ENCODE assay signal across 10 cellular contexts in the genomic region with DNA sequence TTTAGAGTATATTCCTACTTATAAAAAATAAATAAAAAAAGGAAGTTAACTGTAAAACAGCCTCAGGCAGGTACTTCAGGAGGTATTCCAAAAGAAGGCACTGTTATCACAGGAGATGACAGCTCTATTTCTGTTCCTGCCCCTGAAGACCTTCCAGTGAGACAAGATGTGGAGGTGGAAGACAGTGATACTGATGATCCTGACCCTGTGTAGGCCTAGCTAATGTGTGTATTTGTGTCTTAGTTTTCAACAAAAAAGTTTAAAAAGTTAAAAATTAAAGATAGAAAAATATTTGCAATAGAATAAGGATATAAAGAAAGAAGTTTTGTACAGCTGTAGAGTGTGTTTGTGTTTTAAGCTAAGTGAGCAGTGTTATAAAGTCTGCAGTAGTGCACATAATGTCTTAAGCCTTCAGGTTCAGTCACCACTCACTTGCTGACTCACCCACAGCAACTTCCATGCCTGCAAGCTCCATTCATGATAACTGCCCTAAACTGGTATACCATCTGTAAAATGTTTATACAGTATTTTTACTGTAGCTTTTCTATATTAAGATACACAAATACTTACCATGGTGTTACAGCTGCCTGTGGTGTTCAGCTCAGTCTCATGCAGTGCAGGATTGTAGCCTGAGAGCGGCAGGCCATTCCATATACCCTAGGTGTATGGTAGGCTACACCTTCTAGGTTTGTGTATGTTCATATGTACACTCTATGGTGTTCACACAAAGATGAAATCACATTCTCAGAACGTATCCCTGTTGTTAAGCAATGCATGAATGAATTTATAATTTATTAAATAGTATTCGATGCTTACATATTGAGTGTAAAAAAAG.
DNase-seq lines count a peak whose midpoint lies in the region; ATAC-seq, FAIRE-seq and TF ChIP-seq lines count a peak whose summit lies in the region.
"Had no signal": no experiment of that assay in that cellular context is flagged by ENCODE, and none has a peak within 500 bp of the region (broad histone marks: within the 10 kb centered on the region; RNA-seq: fewer than 3 reads in every experiment).

No MANE protein-coding gene starts in this region.

- no peak overlapping the region for H4K8ac ChIP-seq in H9 (replicated peaks; ENCODE audit: insufficient read length, low read depth, low read length)

- H3K4me1 ChIP-seq in PC-3 (ENCODE audit: insufficient read depth, low read length): peaks cover 5% of the 10 kb centered on the region; the same call in 1 of the 2 replicates
- no peaks in the 10 kb centered on the region for H3K4me1 ChIP-seq in endothelial cell of umbilical vein (ENCODE audit: control insufficient read depth, extremely low read depth, insufficient read depth, low read length)
- H3K4me1 ChIP-seq in H9 (ENCODE audit: insufficient read depth, low read length): no peaks in the 10 kb centered on the region; the same call in 1 of the 2 replicates

- H2BK15ac ChIP-seq in H9 (ENCODE audit: low read depth, low read length): no peak overlapping the region

- no peak overlapping the region for H3T11ph ChIP-seq in H9 (ENCODE audit: low read length)

- no peak overlapping the region for H3K27ac ChIP-seq in PC-3 (ENCODE audit: low read length)
- no peak overlapping the region for H3K27ac ChIP-seq in endothelial cell of umbilical vein (ENCODE audit: insufficient read depth, low read depth, low read length)
- H3K27ac ChIP-seq in H9 (ENCODE audit: insufficient read length, low read depth, low read length): no peak overlapping the region

- no peak overlapping the region for H3K9ac ChIP-seq in PC-3 (ENCODE audit: low read length)
- no peak overlapping the region for H3K9ac ChIP-seq in endothelial cell of umbilical vein (replicated peaks; ENCODE audit: extremely low read depth, insufficient read depth, low read length)
- H3K9ac ChIP-seq in H9 (ENCODE audit: extremely low read depth, insufficient read length, low read length): no peak overlapping the region

- TF ChIP-seq CTCF in PC-3 (conservative IDR thresholded peaks at IDR 0.05; ENCODE audit: low read depth, low read length) (no peak), endothelial cell of umbilical vein (IDR thresholded peaks at IDR 0.05; ENCODE audit: extremely low read depth in 1 of 2, insufficient read depth in 1 of 2, low read depth in 1 of 2, low read length in 2 of 2) (no peak), H9 (conservative IDR thresholded peaks at IDR 0.05) (no peak), mesothelial cell of epicardium (IDR thresholded peaks at IDR 0.05; ENCODE audit: unreplicated experiment) (no peak)

- peak; percentile 100 for ATAC-seq in PC-3
- ATAC-seq in HG02981 (IDR thresholded peaks at IDR 0.05; ENCODE audit: unreplicated experiment): no peak
- ATAC-seq in GM18498 (IDR thresholded peaks at IDR 0.05; ENCODE audit: unreplicated experiment): no peak

- H3K79me2 ChIP-seq in PC-3 (ENCODE audit: low read length): no peaks in the 10 kb centered on the region
- no peaks in the 10 kb centered on the region for H3K79me2 ChIP-seq in endothelial cell of umbilical vein (ENCODE audit: control insufficient read depth, insufficient read depth, low read length)
- H3K79me2 ChIP-seq in H9 (ENCODE audit: insufficient read depth, low read length): no peaks in the 10 kb centered on the region

- H3K27me3 ChIP-seq in PC-3 (ENCODE audit: low read length) (no peaks in the 10 kb centered on the region), endothelial cell of umbilical vein (ENCODE audit: control insufficient read depth in 2 of 2, insufficient read depth in 2 of 2, low read length in 2 of 2) (no peaks in the 10 kb centered on the region), H9 (ENCODE audit: insufficient read depth, low read length) (no peaks in the 10 kb centered on the region)

- peak; percentile 28 for FAIRE-seq in endothelial cell of umbilical vein (lab: Jason Lieb, UNC)

- H3K4me3 Mint-ChIP-seq in H9 (no peak overlapping the region), mesothelial cell of epicardium (no peak overlapping the region)
- H3K4me3 Mint-ChIP-seq: activated B cell treated with CpG ODN at 0.5 μM for 24 hours, immature natural killer cell had no signal

- H3K9me3 Mint-ChIP-seq in H9: no peaks in the 10 kb centered on the region
- H3K9me3 Mint-ChIP-seq in mesothelial cell of epicardium: no peaks in the 10 kb centered on the region
- H3K9me3 Mint-ChIP-seq: activated B cell treated with CpG ODN at 0.5 μM for 24 hours, immature natural killer cell had no signal

- H4K91ac ChIP-seq in H9 (ENCODE audit: insufficient read length, low read depth, low read length): no peak overlapping the region

- H3K9me2 ChIP-seq in PC-3 (replicated peaks; ENCODE audit: low read length): no peaks in the 10 kb centered on the region

- H2AFZ ChIP-seq in PC-3 (ENCODE audit: low read length) (no peak overlapping the region), endothelial cell of umbilical vein (ENCODE audit: low read depth, low read length) (no peak overlapping the region), H9 (ENCODE audit: low read length) (no peak overlapping the region)

- H3F3A ChIP-seq in PC-3 (ENCODE audit: low read length, unreplicated experiment): no peaks in the 10 kb centered on the region

- no peaks in the 10 kb centered on the region for H3K9me1 ChIP-seq in endothelial cell of umbilical vein (replicated peaks; ENCODE audit: control insufficient read depth, extremely low read depth, insufficient read depth, low read length)

- H3K36me3 Mint-ChIP-seq in H9 (ENCODE audit: insufficient read depth in 1 of 3, low read depth in 3 of 3) (peaks cover 0 to 3% (median 0%) of the 10 kb centered on the region in 3 experiments; a peak in 2 of 7 replicates), mesothelial cell of epicardium (peaks cover 9% of the 10 kb centered on the region)

- H2AK5ac ChIP-seq in H9 (ENCODE audit: insufficient read length, low read length): no peak overlapping the region

- H3K27me3 Mint-ChIP-seq in H9 (ENCODE audit: low read depth) (no peaks in the 10 kb centered on the region), mesothelial cell of epicardium (ENCODE audit: low read depth) (no peaks in the 10 kb centered on the region)
- H3K27me3 Mint-ChIP-seq: activated B cell treated with CpG ODN at 0.5 μM for 24 hours had no signal

- H3K23me2 ChIP-seq in H9 (ENCODE audit: insufficient read length, low read depth, low read length, poor library complexity, severe bottlenecking): no peaks in the 10 kb centered on the region

- no peak overlapping the region for H3K56ac ChIP-seq in H9 (ENCODE audit: insufficient read length, low read depth, low read length)

- H3K36me3 ChIP-seq in PC-3 (ENCODE audit: low read depth, low read length): no peaks in the 10 kb centered on the region
- H3K36me3 ChIP-seq in endothelial cell of umbilical vein (ENCODE audit: control insufficient read depth in 2 of 2, extremely low read depth in 1 of 2, insufficient read depth in 2 of 2, low read length in 2 of 2): no peaks in the 10 kb centered on the region

- TF ChIP-seq POLR2A in endothelial cell of umbilical vein (IDR thresholded peaks at IDR 0.05; ENCODE audit: low read depth, low read length): no peak

- WGBS in H9 (ENCODE audit: extremely low coverage, insufficient read length, low lambda C conversion rate): 100% methylated on average over 1 of the region's 3 CpGs

- H3K4me1 Mint-ChIP-seq in H9 (peaks cover 3 to 16% of the 10 kb centered on the region in 2 experiments; a peak in 2 of 4 replicates), mesothelial cell of epicardium (peaks cover 11% of the 10 kb centered on the region)
- H3K4me1 Mint-ChIP-seq: activated B cell treated with CpG ODN at 0.5 μM for 24 hours, immature natural killer cell had no signal

- no peak overlapping the region for H2BK12ac ChIP-seq in H9 (ENCODE audit: insufficient read length, low read depth, low read length)

- H3K23ac ChIP-seq in H9 (ENCODE audit: insufficient read length, low read depth, low read length): no peak overlapping the region

- no peak overlapping the region for H3K18ac ChIP-seq in H9 (ENCODE audit: insufficient read length, low read depth, low read length)

- DNase-seq in ELR (ENCODE audit: low read depth) (peak; percentile 90), PC-3 (peak; percentile 57), endothelial cell of umbilical vein (ENCODE audit: low read depth, low spot score) (no peak), non-pigmented ciliary epithelial cell (ENCODE audit: low read depth) (peak; percentile 84), H9 (no peak), mesothelial cell of epicardium (ENCODE audit: low spot score in 2 of 2, unreplicated experiment in 2 of 2) (no peak)
- DNase-seq: activated B cell treated with CpG ODN at 0.5 μM for 24 hours, immature natural killer cell had no signal

- intact Hi-C loops in PC-3 (cut with micrococcal nuclease): no loop called here
- intact Hi-C loops in endothelial cell of umbilical vein (cut with micrococcal nuclease): no loop called here

- H2BK120ac ChIP-seq in H9 (ENCODE audit: low read depth, low read length, poor library complexity, severe bottlenecking): no peak overlapping the region

- H2BK5ac ChIP-seq in H9 (ENCODE audit: insufficient read length, low read length): no peak overlapping the region

- H3K14ac ChIP-seq in H9 (ENCODE audit: insufficient read depth, low read length): no peak overlapping the region

- H3K4me3 ChIP-seq in PC-3 (ENCODE audit: low read length) (no peak overlapping the region), endothelial cell of umbilical vein (replicated peaks in 1 of 3; ENCODE audit: insufficient read depth in 1 of 3, low read depth in 1 of 3, low read length in 3 of 3) (no peak overlapping the region)

- CTCF ChIA-PET in PC-3 (lab: Charles Lee): no interaction called here
- CTCF ChIA-PET in endothelial cell of umbilical vein (lab: Charles Lee): interaction anchor here (0.7 to 2.1 kb wide), 9 partner anchors 9 to 154 kb away, joined by 3 to 9 read pairs (median 4); no protein-coding TSS in a partner anchor

- H3K4ac ChIP-seq in H9 (ENCODE audit: low read depth, low read length): no peak overlapping the region

- H4K20me1 ChIP-seq in PC-3 (ENCODE audit: low read length) (no peaks in the 10 kb centered on the region), endothelial cell of umbilical vein (replicated peaks; ENCODE audit: control insufficient read depth, extremely low read depth, insufficient read depth, low read length) (no peaks in the 10 kb centered on the region), H9 (ENCODE audit: control insufficient read depth, insufficient read depth, insufficient read length) (no peaks in the 10 kb centered on the region)

- BruUV-seq in PC-3 (replicated peaks; lab: Mats Ljungman, UMichigan) (no TSS peak), endothelial cell of umbilical vein (replicated peaks; lab: Mats Ljungman, UMichigan) (no TSS peak)

- H3K9me3 ChIP-seq in PC-3 (ENCODE audit: low read length) (no peaks in the 10 kb centered on the region), endothelial cell of umbilical vein (replicated peaks; ENCODE audit: control insufficient read depth, insufficient read depth, low read length) (no peaks in the 10 kb centered on the region), H9 (ENCODE audit: control insufficient read depth, low read depth, low read length) (no peaks in the 10 kb centered on the region)

- H3K27ac Mint-ChIP-seq in H9: no peak overlapping the region
- H3K27ac Mint-ChIP-seq in mesothelial cell of epicardium: no peak overlapping the region
- H3K27ac Mint-ChIP-seq: activated B cell treated with CpG ODN at 0.5 μM for 24 hours had no signal

- POLR2A ChIA-PET in PC-3 (lab: Charles Lee; ENCODE audit: unreplicated experiment) (no interaction called here), endothelial cell of umbilical vein (lab: Charles Lee) (no interaction called here)

- no peak overlapping the region for H2BK20ac ChIP-seq in H9 (ENCODE audit: low read depth, low read length, poor library complexity, severe bottlenecking)

- H3K79me1 ChIP-seq in H9 (ENCODE audit: insufficient read depth, low read depth, low read length, poor library complexity, severe bottlenecking): no peaks in the 10 kb centered on the region

- dilution Hi-C loops in endothelial cell of umbilical vein (cut with MboI; ENCODE audit: extremely low pct_ligation_motif_present, low sequenced_read_pairs): no loop called here

- H3K4me2 ChIP-seq in PC-3 (ENCODE audit: low read length) (no peak overlapping the region), endothelial cell of umbilical vein (ENCODE audit: insufficient read depth, low read length) (no peak overlapping the region), H9 (ENCODE audit: insufficient read depth, insufficient read length, low read length) (no peak overlapping the region)

- H4K5ac ChIP-seq in H9 (ENCODE audit: insufficient read length, low read depth, low read length): no peak overlapping the region

Comparison
In these comparisons a context has a peak if more than half of its experiments do, and no peak if none do; other contexts are left out.
1. DNase-seq: peak in ELR (single experiment), PC-3 (single experiment) and non-pigmented ciliary epithelial cell (single experiment); none in endothelial cell of umbilical vein (single experiment), H9 (single experiment) and mesothelial cell of epicardium (0 of 2).